1 cellular context compared by ENCODE assay signal in genomic region chr2:129744649-129745048, GRCh38.
TF ChIP-seq lines count a peak whose summit lies in the region.

No MANE protein-coding gene starts in this region.

TF ChIP-seq in WTC11, 78 proteins besides CTCF, POLR2A, EP300 and RAD21 (continued from another document):
- no peak for TF ChIP-seq ZBTB43 (CRISPR knock-in tag; IDR thresholded peaks at IDR 0.05)
- TF ChIP-seq ELF4 (CRISPR knock-in tag; IDR thresholded peaks at IDR 0.05; ENCODE audit: low read depth), result no peak
- TF ChIP-seq PRDM15 (CRISPR knock-in tag; IDR thresholded peaks at IDR 0.05), result no peak
- no peak for TF ChIP-seq IRF1 (CRISPR knock-in tag; IDR thresholded peaks at IDR 0.05)
- TF ChIP-seq GABPB1 (CRISPR knock-in tag; IDR thresholded peaks at IDR 0.05), result no peak
- no peak for TF ChIP-seq NFE2L1 (CRISPR knock-in tag; IDR thresholded peaks at IDR 0.05)
- no peak for TF ChIP-seq TCF7 (CRISPR knock-in tag; IDR thresholded peaks at IDR 0.05; ENCODE audit: low read depth)
- no peak for TF ChIP-seq ZNF532 (CRISPR knock-in tag; IDR thresholded peaks at IDR 0.05; ENCODE audit: borderline replicate concordance)
- no peak for TF ChIP-seq FOXJ3 (CRISPR knock-in tag; IDR thresholded peaks at IDR 0.05; ENCODE audit: borderline replicate concordance)
